Comparison of ENCODE assay signal across 1 cellular context in the genomic region with DNA sequence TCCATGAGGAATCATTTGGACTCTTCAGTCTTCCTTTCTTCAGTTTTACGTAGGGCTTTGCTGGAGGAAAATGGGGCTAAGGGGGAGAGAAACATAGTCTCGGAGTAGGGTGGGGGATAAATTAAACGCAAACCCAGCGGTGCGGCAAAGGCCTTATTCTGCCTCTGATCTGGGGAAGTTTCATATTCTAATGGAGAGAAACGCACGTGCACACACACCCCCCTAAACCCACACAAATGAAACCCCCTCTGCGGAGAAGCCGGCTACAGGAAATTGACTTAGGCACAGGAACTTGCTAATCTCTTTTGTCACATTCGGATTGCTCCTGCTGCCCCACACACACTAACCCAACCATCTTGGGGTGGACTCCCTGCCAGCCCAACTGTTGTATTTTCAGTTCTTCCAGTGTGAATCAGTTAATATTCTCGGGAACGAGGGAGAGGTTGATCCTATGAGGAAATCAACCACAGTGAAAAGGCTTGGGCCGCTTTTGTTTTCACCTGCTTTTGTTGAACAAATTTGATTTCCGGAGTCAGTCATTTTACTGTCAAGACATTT.
TF ChIP-seq lines count a peak whose summit lies in the region.

A gene with protein sequence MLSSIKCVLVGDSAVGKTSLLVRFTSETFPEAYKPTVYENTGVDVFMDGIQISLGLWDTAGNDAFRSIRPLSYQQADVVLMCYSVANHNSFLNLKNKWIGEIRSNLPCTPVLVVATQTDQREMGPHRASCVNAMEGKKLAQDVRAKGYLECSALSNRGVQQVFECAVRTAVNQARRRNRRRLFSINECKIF (plus strand): TSS at position 308 of the 558 bp plus-strand sequence. CDS start 46,356 bp downstream, outside the sequence.

TF ChIP-seq in GM12878, 131 proteins besides CTCF, POLR2A, EP300 and RAD21 (continued from another document and continues in another):
- no peak for TF ChIP-seq ZBTB11 (CRISPR knock-in tag; IDR thresholded peaks at IDR 0.05)
- no peak for TF ChIP-seq BRCA1 (IDR thresholded peaks at IDR 0.05; ENCODE audit: low read depth, low read length)
- TF ChIP-seq, protein P1, sequence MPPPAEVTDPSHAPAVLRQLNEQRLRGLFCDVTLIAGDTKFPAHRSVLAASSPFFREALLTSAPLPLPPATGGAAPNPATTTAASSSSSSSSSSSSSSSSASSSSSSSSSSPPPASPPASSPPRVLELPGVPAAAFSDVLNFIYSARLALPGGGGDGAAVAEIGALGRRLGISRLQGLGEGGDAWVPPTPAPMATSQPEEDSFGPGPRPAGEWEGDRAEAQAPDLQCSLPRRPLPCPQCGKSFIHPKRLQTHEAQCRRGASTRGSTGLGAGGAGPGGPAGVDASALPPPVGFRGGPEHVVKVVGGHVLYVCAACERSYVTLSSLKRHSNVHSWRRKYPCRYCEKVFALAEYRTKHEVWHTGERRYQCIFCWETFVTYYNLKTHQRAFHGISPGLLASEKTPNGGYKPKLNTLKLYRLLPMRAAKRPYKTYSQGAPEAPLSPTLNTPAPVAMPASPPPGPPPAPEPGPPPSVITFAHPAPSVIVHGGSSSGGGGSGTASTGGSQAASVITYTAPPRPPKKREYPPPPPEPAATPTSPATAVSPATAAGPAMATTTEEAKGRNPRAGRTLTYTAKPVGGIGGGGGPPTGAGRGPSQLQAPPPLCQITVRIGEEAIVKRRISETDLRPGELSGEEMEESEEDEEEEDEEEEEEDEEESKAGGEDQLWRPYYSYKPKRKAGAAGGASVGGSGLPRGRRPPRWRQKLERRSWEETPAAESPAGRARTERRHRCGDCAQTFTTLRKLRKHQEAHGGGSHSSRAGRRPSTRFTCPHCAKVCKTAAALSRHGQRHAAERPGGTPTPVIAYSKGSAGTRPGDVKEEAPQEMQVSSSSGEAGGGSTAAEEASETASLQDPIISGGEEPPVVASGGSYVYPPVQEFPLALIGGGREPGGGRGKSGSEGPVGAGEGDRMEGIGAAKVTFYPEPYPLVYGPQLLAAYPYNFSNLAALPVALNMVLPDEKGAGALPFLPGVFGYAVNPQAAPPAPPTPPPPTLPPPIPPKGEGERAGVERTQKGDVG (CRISPR knock-in tag; IDR thresholded peaks at IDR 0.05), result no peak
- TF ChIP-seq CBX5 (IDR thresholded peaks at IDR 0.05; ENCODE audit: low read depth), result no peak
- no peak for TF ChIP-seq ZNF207 (IDR thresholded peaks at IDR 0.05; ENCODE audit: borderline replicate concordance)
- no peak for TF ChIP-seq NRF1 (conservative IDR thresholded peaks at IDR 0.05; ENCODE audit: low read depth, low read length)
- no peak for TF ChIP-seq GABPA (IDR thresholded peaks at IDR 0.05; ENCODE audit: low read depth)
- TF ChIP-seq YBX1 (IDR thresholded peaks at IDR 0.05), result no peak
- no peak for TF ChIP-seq ZZZ3 (IDR thresholded peaks at IDR 0.05; ENCODE audit: control insufficient read depth, insufficient read length, low read depth)
- no peak for TF ChIP-seq RFX5 (IDR thresholded peaks at IDR 0.05; ENCODE audit: low read depth, low read length)
- TF ChIP-seq, protein P2, sequence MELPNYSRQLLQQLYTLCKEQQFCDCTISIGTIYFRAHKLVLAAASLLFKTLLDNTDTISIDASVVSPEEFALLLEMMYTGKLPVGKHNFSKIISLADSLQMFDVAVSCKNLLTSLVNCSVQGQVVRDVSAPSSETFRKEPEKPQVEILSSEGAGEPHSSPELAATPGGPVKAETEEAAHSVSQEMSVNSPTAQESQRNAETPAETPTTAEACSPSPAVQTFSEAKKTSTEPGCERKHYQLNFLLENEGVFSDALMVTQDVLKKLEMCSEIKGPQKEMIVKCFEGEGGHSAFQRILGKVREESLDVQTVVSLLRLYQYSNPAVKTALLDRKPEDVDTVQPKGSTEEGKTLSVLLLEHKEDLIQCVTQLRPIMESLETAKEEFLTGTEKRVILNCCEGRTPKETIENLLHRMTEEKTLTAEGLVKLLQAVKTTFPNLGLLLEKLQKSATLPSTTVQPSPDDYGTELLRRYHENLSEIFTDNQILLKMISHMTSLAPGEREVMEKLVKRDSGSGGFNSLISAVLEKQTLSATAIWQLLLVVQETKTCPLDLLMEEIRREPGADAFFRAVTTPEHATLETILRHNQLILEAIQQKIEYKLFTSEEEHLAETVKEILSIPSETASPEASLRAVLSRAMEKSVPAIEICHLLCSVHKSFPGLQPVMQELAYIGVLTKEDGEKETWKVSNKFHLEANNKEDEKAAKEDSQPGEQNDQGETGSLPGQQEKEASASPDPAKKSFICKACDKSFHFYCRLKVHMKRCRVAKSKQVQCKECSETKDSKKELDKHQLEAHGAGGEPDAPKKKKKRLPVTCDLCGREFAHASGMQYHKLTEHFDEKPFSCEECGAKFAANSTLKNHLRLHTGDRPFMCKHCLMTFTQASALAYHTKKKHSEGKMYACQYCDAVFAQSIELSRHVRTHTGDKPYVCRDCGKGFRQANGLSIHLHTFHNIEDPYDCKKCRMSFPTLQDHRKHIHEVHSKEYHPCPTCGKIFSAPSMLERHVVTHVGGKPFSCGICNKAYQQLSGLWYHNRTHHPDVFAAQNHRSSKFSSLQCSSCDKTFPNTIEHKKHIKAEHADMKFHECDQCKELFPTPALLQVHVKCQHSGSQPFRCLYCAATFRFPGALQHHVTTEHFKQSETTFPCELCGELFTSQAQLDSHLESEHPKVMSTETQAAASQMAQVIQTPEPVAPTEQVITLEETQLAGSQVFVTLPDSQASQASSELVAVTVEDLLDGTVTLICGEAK (IDR thresholded peaks at IDR 0.05; ENCODE audit: borderline replicate concordance), result peak; percentile 45; the same call in 1 of the 2 replicates
- peak; percentile 45; the same call in 1 of the 2 replicates for TF ChIP-seq REST (IDR thresholded peaks at IDR 0.05; ENCODE audit: low read depth, low read length)
- no peak for TF ChIP-seq KDM1A (IDR thresholded peaks at IDR 0.05; ENCODE audit: borderline replicate concordance)
- no peak for TF ChIP-seq EZH2 (IDR thresholded peaks at IDR 0.05; ENCODE audit: borderline replicate concordance, control insufficient read depth, low read depth, low read length)
- no peak for TF ChIP-seq FOXK2 (IDR thresholded peaks at IDR 0.05)
- peak; percentile 99 to 100 for TF ChIP-seq BHLHE40 (IDR thresholded peaks at IDR 0.05; ENCODE audit: borderline replicate concordance in 1 of 2, low read depth in 2 of 2, low read length in 1 of 2)
- TF ChIP-seq CEBPZ (IDR thresholded peaks at IDR 0.05; ENCODE audit: low read depth, low read length), result no peak
- TF ChIP-seq, protein P3, sequence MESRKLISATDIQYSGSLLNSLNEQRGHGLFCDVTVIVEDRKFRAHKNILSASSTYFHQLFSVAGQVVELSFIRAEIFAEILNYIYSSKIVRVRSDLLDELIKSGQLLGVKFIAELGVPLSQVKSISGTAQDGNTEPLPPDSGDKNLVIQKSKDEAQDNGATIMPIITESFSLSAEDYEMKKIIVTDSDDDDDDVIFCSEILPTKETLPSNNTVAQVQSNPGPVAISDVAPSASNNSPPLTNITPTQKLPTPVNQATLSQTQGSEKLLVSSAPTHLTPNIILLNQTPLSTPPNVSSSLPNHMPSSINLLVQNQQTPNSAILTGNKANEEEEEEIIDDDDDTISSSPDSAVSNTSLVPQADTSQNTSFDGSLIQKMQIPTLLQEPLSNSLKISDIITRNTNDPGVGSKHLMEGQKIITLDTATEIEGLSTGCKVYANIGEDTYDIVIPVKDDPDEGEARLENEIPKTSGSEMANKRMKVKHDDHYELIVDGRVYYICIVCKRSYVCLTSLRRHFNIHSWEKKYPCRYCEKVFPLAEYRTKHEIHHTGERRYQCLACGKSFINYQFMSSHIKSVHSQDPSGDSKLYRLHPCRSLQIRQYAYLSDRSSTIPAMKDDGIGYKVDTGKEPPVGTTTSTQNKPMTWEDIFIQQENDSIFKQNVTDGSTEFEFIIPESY (IDR thresholded peaks at IDR 0.05), result no peak
- TF ChIP-seq HDAC6 (IDR thresholded peaks at IDR 0.05; ENCODE audit: unreplicated experiment), result no peak
- no peak for TF ChIP-seq E4F1 (IDR thresholded peaks at IDR 0.05; ENCODE audit: borderline replicate concordance, partially characterized antibody)
- TF ChIP-seq, protein P4, sequence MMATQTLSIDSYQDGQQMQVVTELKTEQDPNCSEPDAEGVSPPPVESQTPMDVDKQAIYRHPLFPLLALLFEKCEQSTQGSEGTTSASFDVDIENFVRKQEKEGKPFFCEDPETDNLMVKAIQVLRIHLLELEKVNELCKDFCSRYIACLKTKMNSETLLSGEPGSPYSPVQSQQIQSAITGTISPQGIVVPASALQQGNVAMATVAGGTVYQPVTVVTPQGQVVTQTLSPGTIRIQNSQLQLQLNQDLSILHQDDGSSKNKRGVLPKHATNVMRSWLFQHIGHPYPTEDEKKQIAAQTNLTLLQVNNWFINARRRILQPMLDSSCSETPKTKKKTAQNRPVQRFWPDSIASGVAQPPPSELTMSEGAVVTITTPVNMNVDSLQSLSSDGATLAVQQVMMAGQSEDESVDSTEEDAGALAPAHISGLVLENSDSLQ (IDR thresholded peaks at IDR 0.05), result no peak
